14 cellular contexts compared by ENCODE assay signal in genomic region chr4:79209822-79210635, GRCh38.
DNase-seq lines count a peak whose midpoint lies in the region; ATAC-seq and TF ChIP-seq lines count a peak whose summit lies in the region.
"Had no signal": no experiment of that assay in that cellular context is flagged by ENCODE, and none has a peak within 500 bp of the region (broad histone marks: within the 10 kb centered on the region; RNA-seq: fewer than 3 reads in every experiment).

No MANE protein-coding gene starts in this region.

- TF ChIP-seq CTCF in smooth muscle cell (IDR thresholded peaks at IDR 0.05; ENCODE audit: borderline replicate concordance, insufficient read depth, poor library complexity, severe bottlenecking) = no peak
- no peak for TF ChIP-seq CTCF in upper lobe of left lung (IDR thresholded peaks at IDR 0.05)

- H3K4me1 ChIP-seq in smooth muscle cell (ENCODE audit: low read depth) (peaks cover 23% of the 10 kb centered on the region), upper lobe of left lung (no peaks in the 10 kb centered on the region)

- H3K9ac ChIP-seq in smooth muscle cell (ENCODE audit: low read depth) = no peak overlapping the region

- H3K79me2 ChIP-seq in smooth muscle cell (ENCODE audit: low read depth) = no peaks in the 10 kb centered on the region

- peak overlapping the region; percentile 74 for H2AFZ ChIP-seq in smooth muscle cell (ENCODE audit: low read depth)

- DNase-seq in HT1080 (ENCODE audit: low read depth) (peak; percentile 53), SIG-M5 treated with dmso at 0.1 percent for 504 hours (lab: John Stamatoyannopoulos, UW; ENCODE audit: unreplicated experiment) (peak; percentile 83), glomerular visceral epithelial cell (ENCODE audit: extremely low spot score) (peak; percentile 18), smooth muscle cell (lab: John Stamatoyannopoulos, UW; ENCODE audit: unreplicated experiment) (no peak), NCI-H1105 treated with DMSO at 0.1 percent for 48 hours (lab: John Stamatoyannopoulos, UW) (no peak), upper lobe of left lung (no peak)
- DNase-seq: activated CD8-positive, alpha-beta memory T cell treated with anti-CD3 and anti-CD28 coated beads, Interleukin-2, amount 50 U/mL, for 48 hours; EL; NCI-H510A treated with DMSO at 0.1 percent for 48 hours; stimulated activated naive CD4-positive, alpha-beta T cell; T-cell had no signal

- no peaks in the 10 kb centered on the region for H3K27me3 ChIP-seq in smooth muscle cell (ENCODE audit: low read depth)
- H3K27me3 ChIP-seq in upper lobe of left lung = no peaks in the 10 kb centered on the region

- H3F3A ChIP-seq in smooth muscle cell (ENCODE audit: low read depth) = no peaks in the 10 kb centered on the region

- 60% methylated on average over 14 of the region's 14 CpGs for WGBS in smooth muscle cell (ENCODE audit: low lambda C conversion rate)
- WGBS in upper lobe of left lung, 2 donors = 64 to 73% methylated on average over 14 of the region's 14 CpGs

- TF ChIP-seq EP300 in upper lobe of left lung (IDR thresholded peaks at IDR 0.05) = no peak

- H3K9me3 ChIP-seq in smooth muscle cell (replicated peaks; ENCODE audit: low read depth) (no peaks in the 10 kb centered on the region), upper lobe of left lung (no peaks in the 10 kb centered on the region)

- ATAC-seq in HG02588 (IDR thresholded peaks at IDR 0.05; ENCODE audit: unreplicated experiment) (no peak), upper lobe of left lung (ENCODE audit: low FRiP score in 2 of 2) (no peak), GM21529 (IDR thresholded peaks at IDR 0.05; ENCODE audit: unreplicated experiment) (no peak)
- ATAC-seq: T-cell had no signal

- no peaks in the 10 kb centered on the region for H4K20me1 ChIP-seq in smooth muscle cell (ENCODE audit: low read depth)

- H3K4me2 ChIP-seq in smooth muscle cell = peak overlapping the region; percentile 10

- TF ChIP-seq POLR2A in upper lobe of left lung (IDR thresholded peaks at IDR 0.05) = no peak

- H3K36me3 ChIP-seq in smooth muscle cell (ENCODE audit: low read depth) (no peaks in the 10 kb centered on the region), upper lobe of left lung (no peaks in the 10 kb centered on the region)

- H3K4me3 ChIP-seq in smooth muscle cell (no peak overlapping the region), upper lobe of left lung (no peak overlapping the region)
- H3K4me3 ChIP-seq: skin epidermis had no signal

- H3K27ac ChIP-seq in smooth muscle cell (ENCODE audit: low read depth) (peak overlapping the region; percentile 31), upper lobe of left lung (no peak overlapping the region)
- H3K27ac ChIP-seq: skin epidermis had no signal

Comparison
In these comparisons a context has a peak if more than half of its experiments do, and no peak if none do; other contexts are left out.
1. DNase-seq: peak in HT1080 (single experiment), SIG-M5 treated with dmso at 0.1 percent for 504 hours (single experiment) and glomerular visceral epithelial cell (single experiment); none in smooth muscle cell (single experiment), NCI-H1105 treated with DMSO at 0.1 percent for 48 hours (single experiment) and upper lobe of left lung (0 of 2).